ENCODE assay signal across 21 cellular contexts in genomic region chr20:20295621-20296498, GRCh38.
DNase-seq lines count a peak whose midpoint lies in the region; ATAC-seq, FAIRE-seq and TF ChIP-seq lines count a peak whose summit lies in the region.
"Had no signal": no experiment of that assay in that cellular context is flagged by ENCODE, and none has a peak within 500 bp of the region (broad histone marks: within the 10 kb centered on the region; RNA-seq: fewer than 3 reads in every experiment).

No MANE protein-coding gene starts in this region.

- no peaks in the 10 kb centered on the region for H3K4me1 Mint-ChIP-seq in dendritic cell treated with granulocyte-macrophage colony-stimulating factor and Interleukin-4, amounts not matched to agents 40 ng/mL and 50 ng/mL, for 4 days (ENCODE audit: low read depth)

- intact Hi-C loops in dendritic cell treated with granulocyte-macrophage colony-stimulating factor and Interleukin-4, amounts not matched to agents 40 ng/mL and 50 ng/mL, for 4 days (cut with micrococcal nuclease): no loop called here

- no peak overlapping the region for H3K4me3 Mint-ChIP-seq in dendritic cell treated with granulocyte-macrophage colony-stimulating factor and Interleukin-4, amounts not matched to agents 40 ng/mL and 50 ng/mL, for 4 days

- H3K27ac Mint-ChIP-seq in dendritic cell treated with granulocyte-macrophage colony-stimulating factor and Interleukin-4, amounts not matched to agents 40 ng/mL and 50 ng/mL, for 4 days: peak overlapping the region; percentile 31

- peak; percentile 23 for DNase-seq in H4 (ENCODE audit: low spot score)
- DNase-seq in HT1080 (ENCODE audit: low read depth): peak; percentile 25
- peak; percentile 14 for DNase-seq in urothelium cell line (ENCODE audit: low spot score)
- DNase-seq in inferior parietal cortex (ENCODE audit: extremely low spot score): no peak
- no peak for DNase-seq in GM12892 (ENCODE audit: insufficient read length)
- DNase-seq: AML-193; GM23248; HCEC 1CT; IMR-90; NCI-H1105 treated with DMSO at 0.1 percent for 48 hours; NCI-H187; NCI-H2107; NCI-H510A; NCI-H748 treated with DMSO at 0.1 percent for 48 hours; NK-92 treated with Interleukin-12 subunit alpha and Interleukin-12 subunit beta, amount 100 ng/mL, for 24 hours; Peyer's patch; SHP77; SK-N-SH had no signal

- H3K36me3 Mint-ChIP-seq in dendritic cell treated with granulocyte-macrophage colony-stimulating factor and Interleukin-4, amounts not matched to agents 40 ng/mL and 50 ng/mL, for 4 days (ENCODE audit: low read depth): no peaks in the 10 kb centered on the region

- no peaks in the 10 kb centered on the region for H3K27me3 Mint-ChIP-seq in dendritic cell treated with granulocyte-macrophage colony-stimulating factor and Interleukin-4, amounts not matched to agents 40 ng/mL and 50 ng/mL, for 4 days

- TF ChIP-seq POLR2A in GM12892 (IDR thresholded peaks at IDR 0.05; ENCODE audit: low read depth, low read length): no peak

- FAIRE-seq in urothelium cell line (lab: Jason Lieb, UNC): no peak
- FAIRE-seq in GM12892 (lab: Jason Lieb, UNC): no peak
- FAIRE-seq: D721Med had no signal

- peaks cover 7% of the 10 kb centered on the region for H3K9me3 Mint-ChIP-seq in dendritic cell treated with granulocyte-macrophage colony-stimulating factor and Interleukin-4, amounts not matched to agents 40 ng/mL and 50 ng/mL, for 4 days

- no peak for ATAC-seq in SK-N-SH treated with all-trans-retinoic acid at 6 μM for 48 hours

TF ChIP-seq in SK-N-SH treated with all-trans-retinoic acid at 6 μM for 48 hours, 23 proteins besides CTCF, POLR2A, EP300 and RAD21:
- TF ChIP-seq CREB5 (CRISPR knock-in tag; IDR thresholded peaks at IDR 0.05; ENCODE audit: low read depth): no peak
- TF ChIP-seq BACH2 (CRISPR knock-in tag; IDR thresholded peaks at IDR 0.05; ENCODE audit: borderline replicate concordance): no peak
- TF ChIP-seq, protein P1, sequence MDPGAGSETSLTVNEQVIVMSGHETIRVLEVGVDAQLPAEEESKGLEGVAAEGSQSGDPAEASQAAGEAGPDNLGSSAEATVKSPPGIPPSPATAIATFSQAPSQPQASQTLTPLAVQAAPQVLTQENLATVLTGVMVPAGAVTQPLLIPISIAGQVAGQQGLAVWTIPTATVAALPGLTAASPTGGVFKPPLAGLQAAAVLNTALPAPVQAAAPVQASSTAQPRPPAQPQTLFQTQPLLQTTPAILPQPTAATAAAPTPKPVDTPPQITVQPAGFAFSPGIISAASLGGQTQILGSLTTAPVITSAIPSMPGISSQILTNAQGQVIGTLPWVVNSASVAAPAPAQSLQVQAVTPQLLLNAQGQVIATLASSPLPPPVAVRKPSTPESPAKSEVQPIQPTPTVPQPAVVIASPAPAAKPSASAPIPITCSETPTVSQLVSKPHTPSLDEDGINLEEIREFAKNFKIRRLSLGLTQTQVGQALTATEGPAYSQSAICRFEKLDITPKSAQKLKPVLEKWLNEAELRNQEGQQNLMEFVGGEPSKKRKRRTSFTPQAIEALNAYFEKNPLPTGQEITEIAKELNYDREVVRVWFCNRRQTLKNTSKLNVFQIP (CRISPR knock-in tag; IDR thresholded peaks at IDR 0.05; ENCODE audit: borderline replicate concordance, low read depth): no peak
- no peak for TF ChIP-seq GLIS3 (CRISPR knock-in tag; IDR thresholded peaks at IDR 0.05)
- no peak for TF ChIP-seq SNAI2 (CRISPR knock-in tag; IDR thresholded peaks at IDR 0.05)
- no peak for TF ChIP-seq CSRNP3 (CRISPR knock-in tag; IDR thresholded peaks at IDR 0.05)
- no peak for TF ChIP-seq TOX (CRISPR knock-in tag; IDR thresholded peaks at IDR 0.05; ENCODE audit: borderline replicate concordance)
- TF ChIP-seq PATZ1 (CRISPR knock-in tag; IDR thresholded peaks at IDR 0.05; ENCODE audit: borderline replicate concordance): no peak
- TF ChIP-seq, protein P2, sequence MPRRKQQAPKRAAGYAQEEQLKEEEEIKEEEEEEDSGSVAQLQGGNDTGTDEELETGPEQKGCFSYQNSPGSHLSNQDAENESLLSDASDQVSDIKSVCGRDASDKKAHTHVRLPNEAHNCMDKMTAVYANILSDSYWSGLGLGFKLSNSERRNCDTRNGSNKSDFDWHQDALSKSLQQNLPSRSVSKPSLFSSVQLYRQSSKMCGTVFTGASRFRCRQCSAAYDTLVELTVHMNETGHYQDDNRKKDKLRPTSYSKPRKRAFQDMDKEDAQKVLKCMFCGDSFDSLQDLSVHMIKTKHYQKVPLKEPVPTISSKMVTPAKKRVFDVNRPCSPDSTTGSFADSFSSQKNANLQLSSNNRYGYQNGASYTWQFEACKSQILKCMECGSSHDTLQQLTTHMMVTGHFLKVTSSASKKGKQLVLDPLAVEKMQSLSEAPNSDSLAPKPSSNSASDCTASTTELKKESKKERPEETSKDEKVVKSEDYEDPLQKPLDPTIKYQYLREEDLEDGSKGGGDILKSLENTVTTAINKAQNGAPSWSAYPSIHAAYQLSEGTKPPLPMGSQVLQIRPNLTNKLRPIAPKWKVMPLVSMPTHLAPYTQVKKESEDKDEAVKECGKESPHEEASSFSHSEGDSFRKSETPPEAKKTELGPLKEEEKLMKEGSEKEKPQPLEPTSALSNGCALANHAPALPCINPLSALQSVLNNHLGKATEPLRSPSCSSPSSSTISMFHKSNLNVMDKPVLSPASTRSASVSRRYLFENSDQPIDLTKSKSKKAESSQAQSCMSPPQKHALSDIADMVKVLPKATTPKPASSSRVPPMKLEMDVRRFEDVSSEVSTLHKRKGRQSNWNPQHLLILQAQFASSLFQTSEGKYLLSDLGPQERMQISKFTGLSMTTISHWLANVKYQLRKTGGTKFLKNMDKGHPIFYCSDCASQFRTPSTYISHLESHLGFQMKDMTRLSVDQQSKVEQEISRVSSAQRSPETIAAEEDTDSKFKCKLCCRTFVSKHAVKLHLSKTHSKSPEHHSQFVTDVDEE (CRISPR knock-in tag; IDR thresholded peaks at IDR 0.05): no peak
- TF ChIP-seq ZNF8 (CRISPR knock-in tag; IDR thresholded peaks at IDR 0.05): no peak
- TF ChIP-seq ESRRG (CRISPR knock-in tag; IDR thresholded peaks at IDR 0.05): no peak
- TF ChIP-seq OSR1 (CRISPR knock-in tag; IDR thresholded peaks at IDR 0.05): no peak
- no peak for TF ChIP-seq ISL1 (CRISPR knock-in tag; IDR thresholded peaks at IDR 0.05)

Comparison
In these comparisons a context has a peak if more than half of its experiments do, and no peak if none do; other contexts are left out.
1. DNase-seq: peak in H4 (single experiment), HT1080 (single experiment) and urothelium cell line (single experiment); none in inferior parietal cortex (single experiment) and GM12892 (single experiment).